Comparison of ENCODE assay signal across 30 cellular contexts in genomic region chr16:88026964-88027938, GRCh38.
A peak's percentile ranks its signal among the peaks of the same experiment; 100 is the strongest.
DNase-seq lines count a peak whose midpoint lies in the region; ATAC-seq and TF ChIP-seq lines count a peak whose summit lies in the region.
"Had no signal": no experiment of that assay in that cellular context is flagged by ENCODE, and none has a peak within 500 bp of the region (broad histone marks: within the 10 kb centered on the region; RNA-seq: fewer than 3 reads in every experiment).

No MANE protein-coding gene starts in this region.

- H4K5ac ChIP-seq in H9 (ENCODE audit: insufficient read length, low read depth, low read length), result no peak overlapping the region

- peak overlapping the region; percentile 27 for H4K12ac ChIP-seq in trophoblast cell (ENCODE audit: low read depth, low read length)

- no peak overlapping the region; the same call in 1 of the 2 replicates for H3K14ac ChIP-seq in H9 (ENCODE audit: insufficient read depth, low read length)
- H3K14ac ChIP-seq in trophoblast cell (ENCODE audit: low read length), result no peak overlapping the region

- H3K4ac ChIP-seq in H9 (ENCODE audit: low read depth, low read length) (no peak overlapping the region; the same call in 1 of the 2 replicates), trophoblast cell (ENCODE audit: low read depth, low read length) (no peak overlapping the region)

- H2AFZ ChIP-seq in H9 (ENCODE audit: low read length) (no peak overlapping the region), trophoblast cell (ENCODE audit: insufficient read depth, low read length, poor library complexity) (no peak overlapping the region)

- peak overlapping the region in 9 of 11 experiments; percentile 81 to 93 (median 88); a peak in 17 of 22 replicates for H3K4me2 ChIP-seq in BLaER1 treated with 17β-estradiol and CSF1 and Interleukin-3, amounts not matched to agents 10 nM and 100 nM
- H3K4me2 ChIP-seq in H9 (ENCODE audit: insufficient read depth, insufficient read length, low read length) (no peak overlapping the region), trophoblast cell (ENCODE audit: low read length) (no peak overlapping the region)

- no peaks in the 10 kb centered on the region for H3K27me3 Mint-ChIP-seq in H9 (ENCODE audit: low read depth)
- no peaks in the 10 kb centered on the region for H3K27me3 Mint-ChIP-seq in dendritic cell treated with granulocyte-macrophage colony-stimulating factor and Interleukin-4, amounts not matched to agents 40 ng/mL and 50 ng/mL, for 4 days

- H3K4me1 Mint-ChIP-seq in H9, result peaks cover 33 to 56% of the 10 kb centered on the region in 2 experiments
- peaks cover 36% of the 10 kb centered on the region for H3K4me1 Mint-ChIP-seq in dendritic cell treated with granulocyte-macrophage colony-stimulating factor and Interleukin-4, amounts not matched to agents 40 ng/mL and 50 ng/mL, for 4 days (ENCODE audit: low read depth)

- H2BK120ac ChIP-seq in H9 (ENCODE audit: low read depth, low read length, poor library complexity, severe bottlenecking) (no peak overlapping the region), trophoblast cell (ENCODE audit: insufficient read depth, low read length, poor library complexity) (no peak overlapping the region)

- H3K27ac Mint-ChIP-seq in H9, result peak overlapping the region; percentile 92 to 97 (median 92); a peak in 6 of 7 replicates
- H3K27ac Mint-ChIP-seq in dendritic cell treated with granulocyte-macrophage colony-stimulating factor and Interleukin-4, amounts not matched to agents 40 ng/mL and 50 ng/mL, for 4 days, result peak overlapping the region; percentile 23
- H3K27ac Mint-ChIP-seq: T-helper 1 cell treated with Interleukin-12 subunit alpha and Interleukin-12 subunit beta and Interleukin-4 antibody, amounts not matched to agents 30 μg/mL and 1 μg/mL, for 36 hours had no signal

- H2BK5ac ChIP-seq in H9 (ENCODE audit: insufficient read length, low read length), result no peak overlapping the region
- no peak overlapping the region for H2BK5ac ChIP-seq in trophoblast cell (ENCODE audit: low read depth, low read length, poor library complexity)

- H3K36me3 ChIP-seq in BLaER1 treated with 17β-estradiol and CSF1 and Interleukin-3, amounts not matched to agents 10 nM and 100 nM, result peaks cover 20 to 47% (median 24%) of the 10 kb centered on the region in 11 experiments; a peak in 21 of 22 replicates
- peaks cover 21 to 25% of the 10 kb centered on the region in 2 experiments for H3K36me3 ChIP-seq in trophoblast cell (ENCODE audit: control insufficient read depth in 1 of 2, insufficient read depth in 2 of 2, low read length in 2 of 2)

- TF ChIP-seq CTCF in H9 (conservative IDR thresholded peaks at IDR 0.05), result no peak

- DNase-seq in H9 (no peak), trophoblast cell (no peak), GM19240 (ENCODE audit: insufficient read length, low spot score) (no peak)
- DNase-seq in activated CD4-positive, CD25-positive, alpha-beta regulatory T cell treated with anti-CD3 and anti-CD28 coated beads, Interleukin-2, amount 50 U/mL, for 72 hours, result no peak
- DNase-seq: activated CD8-positive, alpha-beta memory T cell treated with anti-CD3 and anti-CD28 coated beads for 24 hours; activated T-cell treated with anti-CD3 and anti-CD28 coated beads, Interleukin-2, amount 50 U/mL, for 4 hours; amygdala; cortex of kidney; DND-41; foreskin keratinocyte; heart right ventricle; KG1; left cardiac atrium; mesenchymal stem cell; NCI-H1417; NCI-H2081; NCI-H774; nucleus accumbens; RPMI8226; stimulated activated CD4-positive, alpha-beta T cell treated with anti-CD3 and anti-CD28 coated beads, Interleukin-1b, Interleukin-23, amount 100 ng/mL, for 48 hours; stimulated activated CD8-positive, alpha-beta memory T cell treated with anti-CD3 and anti-CD28 coated beads, Interleukin-4, amount 100 ng/mL, for 48 hours; upper lobe of right lung had no signal

- no peak overlapping the region for H2BK20ac ChIP-seq in H9 (ENCODE audit: low read depth, low read length, poor library complexity, severe bottlenecking)

- H2BK12ac ChIP-seq in H9 (ENCODE audit: insufficient read length, low read depth, low read length) (no peak overlapping the region), trophoblast cell (ENCODE audit: low read length) (no peak overlapping the region)

- H3K9me3 Mint-ChIP-seq in H9, result no peaks in the 10 kb centered on the region
- no peaks in the 10 kb centered on the region for H3K9me3 Mint-ChIP-seq in dendritic cell treated with granulocyte-macrophage colony-stimulating factor and Interleukin-4, amounts not matched to agents 40 ng/mL and 50 ng/mL, for 4 days
- H3K9me3 Mint-ChIP-seq: activated T-cell treated with anti-CD3 and anti-CD28 coated beads, Interleukin-2, amount 50 U/mL, for 4 hours; T-helper 1 cell treated with Interleukin-12 subunit alpha and Interleukin-12 subunit beta and Interleukin-4 antibody, amounts not matched to agents 30 μg/mL and 1 μg/mL, for 36 hours had no signal

- intact Hi-C loops in dendritic cell treated with granulocyte-macrophage colony-stimulating factor and Interleukin-4, amounts not matched to agents 40 ng/mL and 50 ng/mL, for 4 days (cut with micrococcal nuclease), result no loop called here

- no peak overlapping the region for H4K8ac ChIP-seq in H9 (replicated peaks; ENCODE audit: insufficient read length, low read depth, low read length)
- no peak overlapping the region for H4K8ac ChIP-seq in trophoblast cell (ENCODE audit: low read depth, low read length)

- peak overlapping the region in 10 of 11 experiments; percentile 83 to 99 (median 96); a peak in 19 of 22 replicates for H3K27ac ChIP-seq in BLaER1 treated with 17β-estradiol and CSF1 and Interleukin-3, amounts not matched to agents 10 nM and 100 nM
- H3K27ac ChIP-seq in H9 (ENCODE audit: insufficient read length, low read depth, low read length), result no peak overlapping the region
- no peak overlapping the region for H3K27ac ChIP-seq in trophoblast cell (ENCODE audit: low read depth, low read length)
- H3K27ac ChIP-seq: esophagus muscularis mucosa, foreskin keratinocyte, heart right ventricle, SK-N-MC, skin epidermis, upper lobe of right lung had no signal

- H3K4me3 ChIP-seq in BLaER1 treated with 17β-estradiol and CSF1 and Interleukin-3, amounts not matched to agents 10 nM and 100 nM, result no peak overlapping the region
- H3K4me3 ChIP-seq in trophoblast cell (ENCODE audit: low read depth, low read length), result no peak overlapping the region
- H3K4me3 ChIP-seq: esophagus muscularis mucosa, heart right ventricle, SK-N-MC, skin epidermis, upper lobe of right lung had no signal

- H3K9ac ChIP-seq in BLaER1 treated with 17β-estradiol and CSF1 and Interleukin-3, amounts not matched to agents 10 nM and 100 nM, result peak overlapping the region in 9 of 11 experiments; percentile 76 to 89 (median 83); a peak in 18 of 22 replicates
- H3K9ac ChIP-seq in H9 (ENCODE audit: extremely low read depth, insufficient read length, low read length) (no peak overlapping the region), trophoblast cell (ENCODE audit: low read length) (no peak overlapping the region)

- H3K56ac ChIP-seq in H9 (ENCODE audit: insufficient read length, low read depth, low read length), result no peak overlapping the region

- peaks cover 38 to 79% (median 63%) of the 10 kb centered on the region in 10 experiments for H3K4me1 ChIP-seq in BLaER1 treated with 17β-estradiol and CSF1 and Interleukin-3, amounts not matched to agents 10 nM and 100 nM
- H3K4me1 ChIP-seq in H9 (ENCODE audit: insufficient read depth, low read length), result no peaks in the 10 kb centered on the region
- peaks cover 0 to 7% of the 10 kb centered on the region in 2 experiments for H3K4me1 ChIP-seq in trophoblast cell (ENCODE audit: control insufficient read depth in 1 of 2, insufficient read depth in 2 of 2, low read length in 2 of 2)
- H3K4me1 ChIP-seq: foreskin keratinocyte had no signal

- no peaks in the 10 kb centered on the region for H3K79me2 ChIP-seq in H9 (ENCODE audit: insufficient read depth, low read length)
- H3K79me2 ChIP-seq in trophoblast cell (ENCODE audit: control insufficient read depth, insufficient read depth, low read length, poor library complexity), result no peaks in the 10 kb centered on the region

- no peaks in the 10 kb centered on the region for H3K9me3 ChIP-seq in BLaER1 treated with 17β-estradiol and CSF1 and Interleukin-3, amounts not matched to agents 10 nM and 100 nM (replicated peaks in 1 of 11)
- no peaks in the 10 kb centered on the region for H3K9me3 ChIP-seq in H9 (ENCODE audit: control insufficient read depth, low read depth, low read length)
- no peaks in the 10 kb centered on the region for H3K9me3 ChIP-seq in trophoblast cell (ENCODE audit: insufficient read depth, low read depth, low read length)
- H3K9me3 ChIP-seq: esophagus muscularis mucosa, heart right ventricle, upper lobe of right lung had no signal

- no peak overlapping the region for H3T11ph ChIP-seq in H9 (ENCODE audit: low read length)

- no peaks in the 10 kb centered on the region for H3K27me3 ChIP-seq in BLaER1 treated with 17β-estradiol and CSF1 and Interleukin-3, amounts not matched to agents 10 nM and 100 nM
- no peaks in the 10 kb centered on the region for H3K27me3 ChIP-seq in H9 (ENCODE audit: insufficient read depth, low read length)
- H3K27me3 ChIP-seq in trophoblast cell (ENCODE audit: insufficient read depth, low read length), result no peaks in the 10 kb centered on the region
- H3K27me3 ChIP-seq: esophagus muscularis mucosa, foreskin keratinocyte, heart right ventricle, upper lobe of right lung had no signal

- H3K36me3 Mint-ChIP-seq in H9 (ENCODE audit: insufficient read depth in 1 of 3, low read depth in 3 of 3), result peaks cover 10 to 28% (median 24%) of the 10 kb centered on the region in 3 experiments
- peaks cover 89% of the 10 kb centered on the region for H3K36me3 Mint-ChIP-seq in dendritic cell treated with granulocyte-macrophage colony-stimulating factor and Interleukin-4, amounts not matched to agents 40 ng/mL and 50 ng/mL, for 4 days (ENCODE audit: low read depth)

- H2AK5ac ChIP-seq in H9 (ENCODE audit: insufficient read length, low read length) (no peak overlapping the region), trophoblast cell (ENCODE audit: low read length) (no peak overlapping the region)

- H2BK15ac ChIP-seq in H9 (ENCODE audit: low read depth, low read length), result no peak overlapping the region

- WGBS in H9 (ENCODE audit: extremely low coverage, insufficient read length, low lambda C conversion rate), result no CpG with 5 or more reads among the region's 51 CpGs
- WGBS in trophoblast cell (ENCODE audit: extremely low coverage, insufficient coverage, insufficient read length), result no CpG with 5 or more reads among the region's 51 CpGs

- ATAC-seq in HG02938 (IDR thresholded peaks at IDR 0.05; ENCODE audit: unreplicated experiment), result no peak
- ATAC-seq: activated CD4-positive, CD25-positive, alpha-beta regulatory T cell treated with anti-CD3 and anti-CD28 coated beads, Interleukin-2, amount 50 U/mL, for 24 hours; activated T-cell treated with anti-CD3 and anti-CD28 coated beads, Interleukin-2, amount 50 U/mL, for 4 hours; foreskin keratinocyte; left cardiac atrium; upper lobe of right lung had no signal

- H4K91ac ChIP-seq in H9 (ENCODE audit: insufficient read length, low read depth, low read length) (no peak overlapping the region), trophoblast cell (ENCODE audit: low read depth, low read length) (no peak overlapping the region)

- H3K4me3 Mint-ChIP-seq in H9, result no peak overlapping the region
- no peak overlapping the region for H3K4me3 Mint-ChIP-seq in dendritic cell treated with granulocyte-macrophage colony-stimulating factor and Interleukin-4, amounts not matched to agents 40 ng/mL and 50 ng/mL, for 4 days
- H3K4me3 Mint-ChIP-seq: activated T-cell treated with anti-CD3 and anti-CD28 coated beads, Interleukin-2, amount 50 U/mL, for 4 hours; T-helper 1 cell treated with Interleukin-12 subunit alpha and Interleukin-12 subunit beta and Interleukin-4 antibody, amounts not matched to agents 30 μg/mL and 1 μg/mL, for 36 hours had no signal

- H3K18ac ChIP-seq in H9 (ENCODE audit: insufficient read length, low read depth, low read length) (no peak overlapping the region), trophoblast cell (ENCODE audit: low read length) (no peak overlapping the region)

- no peak overlapping the region for H3K23ac ChIP-seq in H9 (ENCODE audit: insufficient read length, low read depth, low read length)
- no peak overlapping the region for H3K23ac ChIP-seq in trophoblast cell (ENCODE audit: low read length)

- no peaks in the 10 kb centered on the region for H3K23me2 ChIP-seq in H9 (ENCODE audit: insufficient read length, low read depth, low read length, poor library complexity, severe bottlenecking)

- H3K79me1 ChIP-seq in H9 (ENCODE audit: insufficient read depth, low read depth, low read length, poor library complexity, severe bottlenecking), result no peaks in the 10 kb centered on the region
- no peaks in the 10 kb centered on the region for H3K79me1 ChIP-seq in trophoblast cell (ENCODE audit: low read length)

- H4K20me1 ChIP-seq in BLaER1 treated with 17β-estradiol and CSF1 and Interleukin-3, amounts not matched to agents 10 nM and 100 nM, result peaks cover 0 to 17% (median 0%) of the 10 kb centered on the region in 11 experiments; a peak in 3 of 22 replicates
- no peaks in the 10 kb centered on the region for H4K20me1 ChIP-seq in H9 (ENCODE audit: control insufficient read depth, insufficient read depth, insufficient read length)

Comparison
In these comparisons a context has a peak if more than half of its experiments do, and no peak if none do; other contexts are left out.
1. H3K27ac ChIP-seq: peak in BLaER1 treated with 17β-estradiol and CSF1 and Interleukin-3, amounts not matched to agents 10 nM and 100 nM (10 of 11); none in H9 (single experiment) and trophoblast cell (single experiment).
2. H3K4me2 ChIP-seq: peak in BLaER1 treated with 17β-estradiol and CSF1 and Interleukin-3, amounts not matched to agents 10 nM and 100 nM (9 of 11); none in H9 (single experiment) and trophoblast cell (single experiment).
3. H3K9ac ChIP-seq: peak in BLaER1 treated with 17β-estradiol and CSF1 and Interleukin-3, amounts not matched to agents 10 nM and 100 nM (9 of 11); none in H9 (single experiment) and trophoblast cell (single experiment).